Comparison of ENCODE assay signal across 1 cellular context in genomic region chr1:155241069-155241679, GRCh38.
TF ChIP-seq lines count a peak whose summit lies in the region.

No MANE protein-coding gene starts in this region.

TF ChIP-seq in K562, 482 proteins besides CTCF, POLR2A, EP300 and RAD21 (continued from another document):
- TF ChIP-seq ELF1 (tag; IDR thresholded peaks at IDR 0.05) = peak; percentile 97
- no peak for TF ChIP-seq JUN (IDR thresholded peaks at IDR 0.05; ENCODE audit: borderline replicate concordance, low read depth, low read length)
- no peak for TF ChIP-seq JUN (CRISPR knock-in tag; IDR thresholded peaks at IDR 0.05; ENCODE audit: borderline replicate concordance)
- TF ChIP-seq FOXA1 (IDR thresholded peaks at IDR 0.05; ENCODE audit: borderline replicate concordance) = no peak
- TF ChIP-seq HDAC1 (IDR thresholded peaks at IDR 0.05) = peak in 1 of 2 experiments; percentile 96; a peak in 2 of 4 replicates
- no peak for TF ChIP-seq ZNF766 (CRISPR knock-in tag; conservative IDR thresholded peaks at IDR 0.05)
- TF ChIP-seq ZNF184 (CRISPR knock-in tag; IDR thresholded peaks at IDR 0.05) = no peak
- TF ChIP-seq PHF20 (IDR thresholded peaks at IDR 0.05; ENCODE audit: partially characterized antibody) = peak; percentile 99
- no peak for TF ChIP-seq ZNF696 (CRISPR knock-in tag; conservative IDR thresholded peaks at IDR 0.05)
- TF ChIP-seq, protein P1, sequence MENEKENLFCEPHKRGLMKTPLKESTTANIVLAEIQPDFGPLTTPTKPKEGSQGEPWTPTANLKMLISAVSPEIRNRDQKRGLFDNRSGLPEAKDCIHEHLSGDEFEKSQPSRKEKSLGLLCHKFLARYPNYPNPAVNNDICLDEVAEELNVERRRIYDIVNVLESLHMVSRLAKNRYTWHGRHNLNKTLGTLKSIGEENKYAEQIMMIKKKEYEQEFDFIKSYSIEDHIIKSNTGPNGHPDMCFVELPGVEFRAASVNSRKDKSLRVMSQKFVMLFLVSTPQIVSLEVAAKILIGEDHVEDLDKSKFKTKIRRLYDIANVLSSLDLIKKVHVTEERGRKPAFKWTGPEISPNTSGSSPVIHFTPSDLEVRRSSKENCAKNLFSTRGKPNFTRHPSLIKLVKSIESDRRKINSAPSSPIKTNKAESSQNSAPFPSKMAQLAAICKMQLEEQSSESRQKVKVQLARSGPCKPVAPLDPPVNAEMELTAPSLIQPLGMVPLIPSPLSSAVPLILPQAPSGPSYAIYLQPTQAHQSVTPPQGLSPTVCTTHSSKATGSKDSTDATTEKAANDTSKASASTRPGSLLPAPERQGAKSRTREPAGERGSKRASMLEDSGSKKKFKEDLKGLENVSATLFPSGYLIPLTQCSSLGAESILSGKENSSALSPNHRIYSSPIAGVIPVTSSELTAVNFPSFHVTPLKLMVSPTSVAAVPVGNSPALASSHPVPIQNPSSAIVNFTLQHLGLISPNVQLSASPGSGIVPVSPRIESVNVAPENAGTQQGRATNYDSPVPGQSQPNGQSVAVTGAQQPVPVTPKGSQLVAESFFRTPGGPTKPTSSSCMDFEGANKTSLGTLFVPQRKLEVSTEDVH (IDR thresholded peaks at IDR 0.05; ENCODE audit: low read depth, partially characterized antibody) = peak; percentile 84
- TF ChIP-seq RBM39 (optimal IDR thresholded peaks at IDR 0.05; ENCODE audit: low read depth, low read length) = no peak
- TF ChIP-seq FOXM1 (IDR thresholded peaks at IDR 0.05; ENCODE audit: low read depth) = no peak
- TF ChIP-seq FOXM1 (CRISPR knock-in tag; IDR thresholded peaks at IDR 0.05; ENCODE audit: low read depth) = no peak
- no peak for TF ChIP-seq REST (CRISPR knock-in tag; IDR thresholded peaks at IDR 0.05; ENCODE audit: low read depth)
